In the genomic region with DNA sequence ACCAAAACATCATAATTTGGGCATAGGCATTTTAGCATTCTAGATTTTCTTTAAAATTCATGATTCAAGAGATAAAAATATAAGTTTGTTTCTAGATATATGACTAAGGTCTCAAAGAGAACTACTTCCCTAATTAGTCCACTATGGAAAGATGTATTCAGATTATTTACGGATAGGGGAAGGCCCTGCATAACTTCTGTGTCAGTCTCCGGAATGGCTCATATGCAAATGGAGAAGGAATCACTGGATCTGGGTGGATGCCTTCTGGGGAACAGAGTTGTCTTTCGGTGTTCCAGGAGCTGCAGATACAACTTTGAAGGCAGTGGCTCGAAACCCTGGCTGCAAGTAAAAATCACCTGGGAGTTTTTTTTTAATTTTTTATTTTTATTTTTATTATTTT, we compare ENCODE assay signal across 1 cellular context.
TF ChIP-seq lines count a peak whose summit lies in the region.

No MANE protein-coding gene starts in this region.

TF ChIP-seq in GM23338, 12 proteins besides CTCF, POLR2A, EP300 and RAD21:
- TF ChIP-seq JUNB (IDR thresholded peaks at IDR 0.05; ENCODE audit: unreplicated experiment) (no peak), STAT1 (IDR thresholded peaks at IDR 0.05; ENCODE audit: unreplicated experiment) (no peak), POLR2AphosphoS5 (IDR thresholded peaks at IDR 0.05; ENCODE audit: low read depth) (no peak), EZH2 (IDR thresholded peaks at IDR 0.05; ENCODE audit: low read depth, unreplicated experiment) (no peak), ZNF462 (CRISPR knock-in tag; IDR thresholded peaks at IDR 0.05) (no peak), NANOG (IDR thresholded peaks at IDR 0.05; ENCODE audit: borderline replicate concordance) (no peak), ETS1 (IDR thresholded peaks at IDR 0.05) (no peak), EZH2phosphoT487 (IDR thresholded peaks at IDR 0.05; ENCODE audit: unreplicated experiment) (no peak), CREB1 (CRISPR knock-in tag; IDR thresholded peaks at IDR 0.05; ENCODE audit: low read depth) (no peak), ZNF331 (CRISPR knock-in tag; IDR thresholded peaks at IDR 0.05; ENCODE audit: low read depth) (no peak)
TF ChIP-seq in GM23338: peak in this region for 0.
